21 cellular contexts compared by ENCODE assay signal in the genomic region with DNA sequence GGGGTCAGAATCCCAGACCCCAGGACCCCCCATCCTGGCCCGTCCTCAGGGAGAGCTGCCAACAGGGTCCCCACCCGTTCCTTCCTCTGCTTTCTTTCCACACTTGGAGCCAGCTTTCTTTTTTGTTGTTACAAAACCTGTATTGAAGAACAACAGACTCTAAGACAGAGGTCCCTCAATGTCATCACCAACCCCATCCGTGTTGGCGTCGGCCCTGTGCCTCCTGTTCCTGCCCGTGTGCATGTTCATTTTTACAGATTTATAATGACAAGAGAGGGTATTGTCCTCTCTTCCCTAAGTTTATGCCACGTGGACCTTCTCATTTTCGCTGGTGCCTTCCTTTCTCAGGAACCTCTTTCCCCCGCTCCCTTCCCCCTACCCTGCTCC.
DNase-seq lines count a peak whose midpoint lies in the region; ATAC-seq, FAIRE-seq and TF ChIP-seq lines count a peak whose summit lies in the region.
"Had no signal": no experiment of that assay in that cellular context is flagged by ENCODE, and none has a peak within 500 bp of the region (broad histone marks: within the 10 kb centered on the region; RNA-seq: fewer than 3 reads in every experiment).

No MANE protein-coding gene starts in this region.

- no peak overlapping the region for H3K4me3 Mint-ChIP-seq in type B pancreatic cell
- H3K4me3 Mint-ChIP-seq: H9; memory B cell; natural killer cell; T-helper 1 cell treated with Interleukin-12 subunit alpha and Interleukin-12 subunit beta and Interleukin-4 antibody, amounts not matched to agents 30 μg/mL and 1 μg/mL, for 36 hours had no signal

- TF ChIP-seq POLR2A in A549 (IDR thresholded peaks at IDR 0.05; ENCODE audit: low read length), result no peak
- TF ChIP-seq POLR2A in IMR-90 (IDR thresholded peaks at IDR 0.05; ENCODE audit: low read depth, low read length), result no peak
- no peak for TF ChIP-seq POLR2A in endothelial cell of umbilical vein (IDR thresholded peaks at IDR 0.05; ENCODE audit: low read depth, low read length)

- H3K14ac ChIP-seq in IMR-90 (replicated peaks; ENCODE audit: low read depth, low read length), result no peak overlapping the region

- no peak for TF ChIP-seq EP300 in A549 (IDR thresholded peaks at IDR 0.05)

- no peaks in the 10 kb centered on the region for H3K9me2 ChIP-seq in hepatocyte (replicated peaks; ENCODE audit: insufficient read depth)

- no peaks in the 10 kb centered on the region for H3K9me3 Mint-ChIP-seq in type B pancreatic cell

- H3K4me1 ChIP-seq in A549, result peaks cover 30% of the 10 kb centered on the region
- peaks cover 15% of the 10 kb centered on the region for H3K4me1 ChIP-seq in IMR-90 (ENCODE audit: control insufficient read depth, insufficient read depth, low read length)
- peaks cover 36% of the 10 kb centered on the region for H3K4me1 ChIP-seq in endothelial cell of umbilical vein (ENCODE audit: control insufficient read depth, extremely low read depth, insufficient read depth, low read length)
- no peaks in the 10 kb centered on the region for H3K4me1 ChIP-seq in parathyroid adenoma
- peaks cover 8% of the 10 kb centered on the region for H3K4me1 ChIP-seq in hepatocyte (ENCODE audit: insufficient read depth)
- H3K4me1 ChIP-seq: adrenal gland had no signal

- peak overlapping the region; percentile 40; the same call in 1 of the 2 replicates for H3K4ac ChIP-seq in IMR-90 (ENCODE audit: low read depth, low read length)

- in situ Hi-C loops in IMR-90 (cut with MboI; ENCODE audit: low sequenced_read_pairs), result loop anchor here (5.0 kb wide), 1 partner anchor 88 kb away; a partner anchor contains a TSS

- POLR2A ChIA-PET in A549 (lab: Yijun Ruan, JAX) (interaction anchor here (1.3 kb wide), 1 partner anchor 21 kb away, joined by 3 read pairs; no protein-coding TSS in a partner anchor), IMR-90 (lab: Charles Lee; ENCODE audit: unreplicated experiment) (no interaction called here), endothelial cell of umbilical vein (lab: Charles Lee) (no interaction called here)

- no peaks in the 10 kb centered on the region for H3K79me1 ChIP-seq in IMR-90 (ENCODE audit: low read depth in 1 of 2, low read length in 2 of 2)

- DNase-seq in A549 (ENCODE audit: low read depth in 1 of 2, low spot score in 1 of 2), result no peak
- no peak for DNase-seq in IMR-90
- DNase-seq in endothelial cell of umbilical vein (ENCODE audit: low read depth, low spot score), result no peak
- no peak for DNase-seq in hepatocyte (ENCODE audit: low spot score)
- no peak for DNase-seq in NCI-H748 (lab: John Stamatoyannopoulos, UW; ENCODE audit: unreplicated experiment)
- DNase-seq in type B pancreatic cell (ENCODE audit: extremely low spot score, unreplicated experiment), result no peak
- DNase-seq in COLO668 (lab: John Stamatoyannopoulos, UW; ENCODE audit: unreplicated experiment), result no peak
- DNase-seq: activated CD8-positive, alpha-beta memory T cell treated with anti-CD3 and anti-CD28 coated beads for 24 hours; adrenal gland; caudate nucleus; COR-L47; effector CD8-positive, alpha-beta T cell; H9; head of caudate nucleus; natural killer cell; NCI-H1694 treated with DMSO at 0.1 percent for 48 hours; NCI-H446; stimulated activated naive CD4-positive, alpha-beta T cell had no signal

- peak overlapping the region; percentile 65; the same call in 1 of the 2 replicates for H2BK20ac ChIP-seq in IMR-90 (ENCODE audit: low read depth, low read length)

- peak overlapping the region; percentile 56 for H2AK9ac ChIP-seq in IMR-90 (replicated peaks; ENCODE audit: low read depth, low read length, poor library complexity)

- H4K20me1 ChIP-seq in IMR-90 (ENCODE audit: insufficient read depth, low read length) (no peaks in the 10 kb centered on the region), endothelial cell of umbilical vein (replicated peaks; ENCODE audit: control insufficient read depth, extremely low read depth, insufficient read depth, low read length) (no peaks in the 10 kb centered on the region), hepatocyte (ENCODE audit: insufficient read depth, poor library complexity, severe bottlenecking) (no peaks in the 10 kb centered on the region)

- peak overlapping the region in 1 of 2 experiments; percentile 32; a peak in 1 of 4 replicates for H4K8ac ChIP-seq in IMR-90 (ENCODE audit: low read depth in 2 of 2, low read length in 2 of 2)

- H3K27ac Mint-ChIP-seq in type B pancreatic cell, result no peak overlapping the region
- H3K27ac Mint-ChIP-seq: H9, memory B cell had no signal

- H3K56ac ChIP-seq in IMR-90 (ENCODE audit: extremely low read depth, insufficient read depth, low read length), result no peak overlapping the region

- H3K9me3 ChIP-seq in A549, result no peaks in the 10 kb centered on the region
- no peaks in the 10 kb centered on the region for H3K9me3 ChIP-seq in IMR-90 (ENCODE audit: control insufficient read depth, insufficient read depth, low read length)
- no peaks in the 10 kb centered on the region for H3K9me3 ChIP-seq in endothelial cell of umbilical vein (replicated peaks; ENCODE audit: control insufficient read depth, insufficient read depth, low read length)
- H3K9me3 ChIP-seq in parathyroid adenoma (ENCODE audit: control insufficient read depth, low read length), result no peaks in the 10 kb centered on the region
- H3K9me3 ChIP-seq in hepatocyte (ENCODE audit: low read depth), result no peaks in the 10 kb centered on the region
- H3K9me3 ChIP-seq: adrenal gland had no signal

- peaks cover 24% of the 10 kb centered on the region for H3K9me1 ChIP-seq in IMR-90 (ENCODE audit: insufficient read depth, low read length)
- no peaks in the 10 kb centered on the region for H3K9me1 ChIP-seq in endothelial cell of umbilical vein (replicated peaks; ENCODE audit: control insufficient read depth, extremely low read depth, insufficient read depth, low read length)

- 0 out of 2 replicates have a peak overlapping the region, but pooled peaks have one; percentile 40 for H4K91ac ChIP-seq in IMR-90 (ENCODE audit: insufficient read depth, low read depth, low read length)

- peak overlapping the region; percentile 53; the same call in 1 of the 2 replicates for H2AK5ac ChIP-seq in IMR-90 (ENCODE audit: low read depth, low read length)

- peaks cover 1% of the 10 kb centered on the region for H3K27me3 Mint-ChIP-seq in type B pancreatic cell

- no peak overlapping the region for H2AFZ ChIP-seq in IMR-90 (replicated peaks; ENCODE audit: low read length, poor library complexity)
- peak overlapping the region; percentile 38 for H2AFZ ChIP-seq in endothelial cell of umbilical vein (ENCODE audit: low read depth, low read length)
- H2AFZ ChIP-seq in parathyroid adenoma, result no peak overlapping the region
- H2AFZ ChIP-seq in hepatocyte, result no peak overlapping the region

- no peak for FAIRE-seq in A549 (lab: Jason Lieb, UNC)
- FAIRE-seq in endothelial cell of umbilical vein (lab: Jason Lieb, UNC), result no peak

- peaks cover 25% of the 10 kb centered on the region for H3K4me1 Mint-ChIP-seq in type B pancreatic cell (ENCODE audit: unreplicated experiment)

- H3K4me2 ChIP-seq in A549, result peak overlapping the region; percentile 53
- no peak overlapping the region for H3K4me2 ChIP-seq in IMR-90 (ENCODE audit: low read depth, low read length)
- H3K4me2 ChIP-seq in endothelial cell of umbilical vein (ENCODE audit: insufficient read depth, low read length), result peak overlapping the region; percentile 16
- no peak overlapping the region for H3K4me2 ChIP-seq in parathyroid adenoma (ENCODE audit: low read length)
- no peak overlapping the region for H3K4me2 ChIP-seq in hepatocyte

- intact Hi-C loops in IMR-90 (cut with micrococcal nuclease) (no loop called here), endothelial cell of umbilical vein (cut with micrococcal nuclease) (loop anchor here (5.0 to 10.0 kb wide), 4 partner anchors 207 to 595 kb away; a partner anchor contains a TSS)

- H2BK15ac ChIP-seq in IMR-90 (ENCODE audit: low read depth, low read length), result no peak overlapping the region

- H3K79me2 ChIP-seq in endothelial cell of umbilical vein (ENCODE audit: control insufficient read depth, insufficient read depth, low read length) (no peaks in the 10 kb centered on the region), parathyroid adenoma (no peaks in the 10 kb centered on the region), hepatocyte (no peaks in the 10 kb centered on the region)

- H3K27ac ChIP-seq in A549 (peak overlapping the region; percentile 44 to 81; a peak in 4 of 6 replicates), IMR-90 (ENCODE audit: insufficient read depth, low read length) (no peak overlapping the region), endothelial cell of umbilical vein (ENCODE audit: insufficient read depth, low read depth, low read length) (peak overlapping the region; percentile 89), parathyroid adenoma (peak overlapping the region; percentile 49), hepatocyte (no peak overlapping the region)

- no peaks in the 10 kb centered on the region for H3K27me3 ChIP-seq in IMR-90 (ENCODE audit: control insufficient read depth, insufficient read depth, low read length)
- no peaks in the 10 kb centered on the region for H3K27me3 ChIP-seq in endothelial cell of umbilical vein (ENCODE audit: control insufficient read depth in 2 of 2, insufficient read depth in 2 of 2, low read length in 2 of 2)
- no peaks in the 10 kb centered on the region for H3K27me3 ChIP-seq in parathyroid adenoma (ENCODE audit: control insufficient read depth, insufficient read depth, low read length)
- H3K27me3 ChIP-seq in hepatocyte, result no peaks in the 10 kb centered on the region

- H3K36me3 ChIP-seq in IMR-90 (ENCODE audit: control insufficient read depth, insufficient read depth, low read length) (no peaks in the 10 kb centered on the region), endothelial cell of umbilical vein (ENCODE audit: control insufficient read depth in 2 of 2, extremely low read depth in 1 of 2, insufficient read depth in 2 of 2, low read length in 2 of 2) (no peaks in the 10 kb centered on the region), parathyroid adenoma (ENCODE audit: control insufficient read depth, insufficient read depth, low read length) (no peaks in the 10 kb centered on the region), hepatocyte (replicated peaks; ENCODE audit: insufficient read depth, low read depth) (no peaks in the 10 kb centered on the region)
- H3K36me3 ChIP-seq: adrenal gland had no signal

- no peak overlapping the region for H3K4me3 ChIP-seq in A549
- no peak overlapping the region for H3K4me3 ChIP-seq in IMR-90 (ENCODE audit: insufficient read depth, low read depth, low read length)
- H3K4me3 ChIP-seq in endothelial cell of umbilical vein (replicated peaks in 1 of 3; ENCODE audit: insufficient read depth in 1 of 3, low read depth in 1 of 3, low read length in 3 of 3), result no peak overlapping the region
- no peak overlapping the region for H3K4me3 ChIP-seq in parathyroid adenoma (ENCODE audit: low read depth, low read length)
- no peak overlapping the region for H3K4me3 ChIP-seq in hepatocyte
- H3K4me3 ChIP-seq: adrenal gland had no signal

- ATAC-seq in A549 (no peak), IMR-90 (ENCODE audit: low read depth) (no peak)
- ATAC-seq: natural killer cell had no signal

- CTCF ChIA-PET in A549 (lab: Yijun Ruan, JAX), result interaction anchor here (0.8 to 2.0 kb wide), 4 partner anchors 9 to 135 kb away, joined by 3 to 8 read pairs (median 4); no protein-coding TSS in a partner anchor
- CTCF ChIA-PET in IMR-90 (lab: Yijun Ruan, JAX), result no interaction called here
- CTCF ChIA-PET in endothelial cell of umbilical vein (lab: Charles Lee), result interaction anchor here (0.8 to 1.0 kb wide), 3 partner anchors 11 to 135 kb away, joined by 3 to 4 read pairs (median 4); a partner anchor contains a TSS

- dilution Hi-C loops in IMR-90 (cut with HindIII; ENCODE audit: low sequenced_read_pairs, unreplicated experiment) (no loop called here), endothelial cell of umbilical vein (cut with MboI; ENCODE audit: extremely low pct_ligation_motif_present, low sequenced_read_pairs) (no loop called here)

- no peak overlapping the region for H4K5ac ChIP-seq in IMR-90 (ENCODE audit: low read depth, low read length)

- no peak overlapping the region for H3K23ac ChIP-seq in IMR-90 (ENCODE audit: low read depth, low read length)

- H3K18ac ChIP-seq in IMR-90 (ENCODE audit: low read depth, low read length), result no peak overlapping the region

- 86% methylated on average over 9 of the region's 9 CpGs for WGBS in A549 (ENCODE audit: missing lambda C conversion rate)
- WGBS in IMR-90 (ENCODE audit: extremely low coverage in 2 of 2, insufficient read length in 1 of 2), 2 experiments, result 85% methylated on average over 2 of the region's 9 CpGs; no CpG with 5 or more reads in 1 of the 2 experiments
- 75% methylated on average over 8 of the region's 9 CpGs for WGBS in hepatocyte (ENCODE audit: low lambda C conversion rate, missing lambda C conversion rate)

- no peak overlapping the region for H3K9ac ChIP-seq in IMR-90 (ENCODE audit: low read depth, low read length)
- peak overlapping the region; percentile 33 for H3K9ac ChIP-seq in endothelial cell of umbilical vein (replicated peaks; ENCODE audit: extremely low read depth, insufficient read depth, low read length)
- no peak overlapping the region for H3K9ac ChIP-seq in parathyroid adenoma

- TF ChIP-seq CTCF in A549 (IDR thresholded peaks at IDR 0.05), result no peak
- TF ChIP-seq CTCF in IMR-90 (conservative IDR thresholded peaks at IDR 0.05; ENCODE audit: low read depth, low read length), result no peak
- TF ChIP-seq CTCF in endothelial cell of umbilical vein (IDR thresholded peaks at IDR 0.05; ENCODE audit: extremely low read depth in 1 of 2, insufficient read depth in 1 of 2, low read depth in 1 of 2, low read length in 2 of 2), result no peak
- TF ChIP-seq CTCF in parathyroid adenoma (IDR thresholded peaks at IDR 0.05), result no peak
- no peak for TF ChIP-seq CTCF in hepatocyte (IDR thresholded peaks at IDR 0.05; ENCODE audit: poor library complexity)
- TF ChIP-seq CTCF in type B pancreatic cell (conservative IDR thresholded peaks at IDR 0.05), result no peak

- no peaks in the 10 kb centered on the region for H3K36me3 Mint-ChIP-seq in type B pancreatic cell
- H3K36me3 Mint-ChIP-seq: natural killer cell had no signal

- no peak overlapping the region for H2BK5ac ChIP-seq in IMR-90 (ENCODE audit: low read depth, low read length, poor library complexity, severe bottlenecking)

- BruUV-seq in IMR-90 (replicated peaks; lab: Mats Ljungman, UMichigan), result no TSS peak
- BruUV-seq in endothelial cell of umbilical vein (replicated peaks; lab: Mats Ljungman, UMichigan), result no TSS peak

- no peak for TF ChIP-seq RAD21 in A549 (conservative IDR thresholded peaks at IDR 0.05 in 1 of 2, IDR thresholded peaks at IDR 0.05 in 1 of 2)
- TF ChIP-seq RAD21 in IMR-90 (IDR thresholded peaks at IDR 0.05; ENCODE audit: low read length), result no peak

- H2BK120ac ChIP-seq in IMR-90 (ENCODE audit: low read depth, low read length), result peak overlapping the region; percentile 85; the same call in 1 of the 2 replicates

Comparison
In these comparisons a context has a peak if more than half of its experiments do, and no peak if none do; other contexts are left out.
1. H3K27ac ChIP-seq: peak in A549 (2 of 2), endothelial cell of umbilical vein (single experiment) and parathyroid adenoma (single experiment); none in IMR-90 (single experiment) and hepatocyte (single experiment).
2. H3K4me2 ChIP-seq: peak in A549 (single experiment) and endothelial cell of umbilical vein (single experiment); none in IMR-90 (single experiment), parathyroid adenoma (single experiment) and hepatocyte (single experiment).